Comparison of ENCODE assay signal across 19 cellular contexts in genomic region chr9:121349009-121349408, GRCh38. TPM values are rescaled to one million over a fixed set of nuclear protein-coding genes. Genes with fewer than 3 reads are reported as not detected.
DNase-seq lines count a peak whose midpoint lies in the region; ATAC-seq, FAIRE-seq and TF ChIP-seq lines count a peak whose summit lies in the region.
"Had no signal": no experiment of that assay in that cellular context is flagged by ENCODE, and none has a peak within 500 bp of the region (broad histone marks: within the 10 kb centered on the region; RNA-seq: fewer than 3 reads in every experiment).

No MANE protein-coding gene starts in this region.

- H3K36me3 ChIP-seq in heart left ventricle, result peaks cover 4 to 96% (median 89%) of the 10 kb centered on the region in 9 donors
- H3K36me3 ChIP-seq in right atrium auricular region, result peaks cover 84% of the 10 kb centered on the region
- H3K36me3 ChIP-seq in astrocyte (ENCODE audit: insufficient read depth, low read length), result peaks cover 3% of the 10 kb centered on the region
- H3K36me3 ChIP-seq in stomach smooth muscle (ENCODE audit: control insufficient read depth in 2 of 2, insufficient read depth in 2 of 2, low read length in 2 of 2), result peaks cover 39 to 68% of the 10 kb centered on the region in 2 donors
- H3K36me3 ChIP-seq in testis (ENCODE audit: low read depth, missing control alignments), result no peaks in the 10 kb centered on the region
- no peaks in the 10 kb centered on the region for H3K36me3 ChIP-seq in body of pancreas (replicated peaks in 1 of 2; ENCODE audit: insufficient read depth in 1 of 2, low read depth in 2 of 2)
- H3K36me3 ChIP-seq: BLaER1 had no signal

- H3K27ac ChIP-seq in heart left ventricle (peak overlapping the region in 8 of 12 donors; percentile 4 to 97 (median 90)), right atrium auricular region (peak overlapping the region in 1 of 2 donors; percentile 95), astrocyte (ENCODE audit: low read depth, low read length) (no peak overlapping the region), stomach smooth muscle (ENCODE audit: low read length) (peak overlapping the region; percentile 46), testis (no peak overlapping the region), body of pancreas (no peak overlapping the region)
- H3K27ac ChIP-seq: BLaER1, hepatocyte had no signal

- peaks cover 14% of the 10 kb centered on the region for H3K4me1 Mint-ChIP-seq in astrocyte (ENCODE audit: low read depth, unreplicated experiment)
- H3K4me1 Mint-ChIP-seq in T-helper 2 cell treated with Interferon-gamma antibody and Interleukin-4, amounts not matched to agents 5 μg/mL and 100 μg/mL, for 36 hours (ENCODE audit: low read depth), result peaks cover 13% of the 10 kb centered on the region

- no peaks in the 10 kb centered on the region for H3K9me3 Mint-ChIP-seq in astrocyte (ENCODE audit: unreplicated experiment)
- H3K9me3 Mint-ChIP-seq in T-helper 2 cell treated with Interferon-gamma antibody and Interleukin-4, amounts not matched to agents 5 μg/mL and 100 μg/mL, for 36 hours, result no peaks in the 10 kb centered on the region
- H3K9me3 Mint-ChIP-seq: activated naive CD4-positive, alpha-beta T cell treated with anti-CD3 and anti-CD28 coated beads, Interleukin-2, amount 50 U/mL, for 72 hours; dendritic cell treated with granulocyte-macrophage colony-stimulating factor and Interleukin-4, amounts not matched to agents 40 ng/mL and 50 ng/mL, for 4 days; stimulated activated naive CD8-positive, alpha-beta T cell treated with anti-CD3 and anti-CD28 coated beads, Interleukin-15, amount 100 ng/mL, for 72 hours had no signal

- H2AFZ ChIP-seq in astrocyte (ENCODE audit: low read depth, low read length), result no peak overlapping the region
- H2AFZ ChIP-seq: hepatocyte had no signal

- H3K9ac ChIP-seq in astrocyte (ENCODE audit: low read length), result no peak overlapping the region
- no peak overlapping the region for H3K9ac ChIP-seq in stomach smooth muscle (ENCODE audit: low read length in 2 of 2)
- H3K9ac ChIP-seq: BLaER1 had no signal

- 55 to 66% (median 61%) methylated on average over 8 of the region's 8 CpGs for WGBS in heart left ventricle, 4 donors
- 84 to 92% methylated on average over 8 of the region's 8 CpGs for WGBS in testis, 2 donors
- WGBS in body of pancreas, 2 donors, result 64 to 67% methylated on average over 8 of the region's 8 CpGs

- no peaks in the 10 kb centered on the region for H3K27me3 Mint-ChIP-seq in astrocyte (ENCODE audit: low read depth, unreplicated experiment)
- no peaks in the 10 kb centered on the region for H3K27me3 Mint-ChIP-seq in T-helper 2 cell treated with Interferon-gamma antibody and Interleukin-4, amounts not matched to agents 5 μg/mL and 100 μg/mL, for 36 hours (ENCODE audit: low read depth)
- H3K27me3 Mint-ChIP-seq: dendritic cell treated with granulocyte-macrophage colony-stimulating factor and Interleukin-4, amounts not matched to agents 40 ng/mL and 50 ng/mL, for 4 days; stimulated activated naive CD8-positive, alpha-beta T cell treated with anti-CD3 and anti-CD28 coated beads, Interleukin-15, amount 100 ng/mL, for 72 hours had no signal

- H4K20me1 ChIP-seq in astrocyte (ENCODE audit: insufficient read depth, low read length), result no peaks in the 10 kb centered on the region
- H4K20me1 ChIP-seq: BLaER1 had no signal

- H3K9me3 ChIP-seq in heart left ventricle (no peaks in the 10 kb centered on the region), right atrium auricular region (no peaks in the 10 kb centered on the region), astrocyte (ENCODE audit: insufficient read depth, low read depth, low read length) (no peaks in the 10 kb centered on the region), stomach smooth muscle (ENCODE audit: control insufficient read depth in 2 of 2, low read length in 2 of 2) (no peaks in the 10 kb centered on the region), testis (no peaks in the 10 kb centered on the region), body of pancreas (no peaks in the 10 kb centered on the region)
- H3K9me3 ChIP-seq: BLaER1, Caco-2 had no signal

- no peaks in the 10 kb centered on the region for H3K27me3 ChIP-seq in heart left ventricle
- no peaks in the 10 kb centered on the region for H3K27me3 ChIP-seq in right atrium auricular region
- no peaks in the 10 kb centered on the region for H3K27me3 ChIP-seq in astrocyte (ENCODE audit: insufficient read depth, low read length)
- H3K27me3 ChIP-seq in stomach smooth muscle (ENCODE audit: control insufficient read depth in 1 of 2, insufficient read depth in 2 of 2, low read length in 2 of 2), result no peaks in the 10 kb centered on the region
- H3K27me3 ChIP-seq in testis, result no peaks in the 10 kb centered on the region
- no peaks in the 10 kb centered on the region for H3K27me3 ChIP-seq in body of pancreas
- H3K27me3 ChIP-seq: BLaER1, hepatocyte had no signal

- no peak overlapping the region for H3K4me3 Mint-ChIP-seq in astrocyte (ENCODE audit: unreplicated experiment)
- H3K4me3 Mint-ChIP-seq in T-helper 2 cell treated with Interferon-gamma antibody and Interleukin-4, amounts not matched to agents 5 μg/mL and 100 μg/mL, for 36 hours, result no peak overlapping the region
- H3K4me3 Mint-ChIP-seq: dendritic cell treated with granulocyte-macrophage colony-stimulating factor and Interleukin-4, amounts not matched to agents 40 ng/mL and 50 ng/mL, for 4 days; stimulated activated naive CD8-positive, alpha-beta T cell treated with anti-CD3 and anti-CD28 coated beads, Interleukin-15, amount 100 ng/mL, for 72 hours had no signal

- TF ChIP-seq CTCF in heart left ventricle (IDR thresholded peaks at IDR 0.05) (no peak), right atrium auricular region (IDR thresholded peaks at IDR 0.05) (no peak), astrocyte (IDR thresholded peaks at IDR 0.05; ENCODE audit: insufficient read depth, low read depth, low read length) (no peak), testis (IDR thresholded peaks at IDR 0.05) (no peak), body of pancreas (IDR thresholded peaks at IDR 0.05) (no peak)

- ATAC-seq in heart left ventricle (no peak), body of pancreas (no peak)
- ATAC-seq: activated naive CD4-positive, alpha-beta T cell treated with anti-CD3 and anti-CD28 coated beads, Interleukin-2, amount 50 U/mL, for 72 hours; sciatic nerve; stimulated activated naive CD8-positive, alpha-beta T cell treated with anti-CD3 and anti-CD28 coated beads, Interleukin-15, amount 100 ng/mL, for 72 hours had no signal

- no peak overlapping the region for H3K4me2 ChIP-seq in astrocyte (ENCODE audit: low read length)
- H3K4me2 ChIP-seq: BLaER1, hepatocyte had no signal

- intact Hi-C loops in heart left ventricle (cut with DNase I) (loop anchor here in 1 of 10 donors (2.0 kb wide), 1 partner anchor 20 kb away; no protein-coding TSS in a partner anchor), testis (cut with DNase I; ENCODE audit: low total_unique reads) (no loop called here), body of pancreas (cut with DNase I) (no loop called here)

- FAIRE-seq in astrocyte (lab: Jason Lieb, UNC), result no peak

- DNase-seq in heart left ventricle (no peak), right atrium auricular region (ENCODE audit: low spot score) (no peak), astrocyte (ENCODE audit: low read depth) (peak; percentile 36), myocyte (ENCODE audit: low read depth) (peak; percentile 71), testis (no peak), body of pancreas (no peak)
- no peak for DNase-seq in T-helper 2 cell treated with Interferon-gamma antibody and Interleukin-4, amounts not matched to agents 5 μg/mL and 100 μg/mL, for 36 hours (ENCODE audit: low spot score)
- DNase-seq: Caco-2; NCI-H1436; NCI-H524 treated with DMSO at 0.1 percent for 48 hours; stimulated activated CD4-positive, alpha-beta T cell treated with anti-CD3 and anti-CD28 coated beads, Interleukin-2, amount 100 ng/mL, for 24 hours; stimulated activated naive CD8-positive, alpha-beta T cell treated with anti-CD3 and anti-CD28 coated beads, Interleukin-15, amount 100 ng/mL, for 72 hours; SW 1271 had no signal

- no peaks in the 10 kb centered on the region for H3K79me2 ChIP-seq in astrocyte (ENCODE audit: insufficient read depth, low read length)

- H3K4me3 ChIP-seq in heart left ventricle (no peak overlapping the region), right atrium auricular region (no peak overlapping the region), astrocyte (ENCODE audit: insufficient read depth, low read depth, low read length) (no peak overlapping the region), stomach smooth muscle (ENCODE audit: low read length in 2 of 2) (no peak overlapping the region), testis (no peak overlapping the region), body of pancreas (no peak overlapping the region)
- H3K4me3 ChIP-seq: BLaER1, hepatocyte had no signal

- TF ChIP-seq POLR2A in heart left ventricle (IDR thresholded peaks at IDR 0.05) (no peak), testis (IDR thresholded peaks at IDR 0.05) (no peak), body of pancreas (IDR thresholded peaks at IDR 0.05) (no peak)

- no peak overlapping the region for H3K27ac Mint-ChIP-seq in astrocyte (ENCODE audit: unreplicated experiment)
- H3K27ac Mint-ChIP-seq in T-helper 2 cell treated with Interferon-gamma antibody and Interleukin-4, amounts not matched to agents 5 μg/mL and 100 μg/mL, for 36 hours, result no peak overlapping the region
- H3K27ac Mint-ChIP-seq: activated naive CD4-positive, alpha-beta T cell treated with anti-CD3 and anti-CD28 coated beads, Interleukin-2, amount 50 U/mL, for 72 hours; dendritic cell treated with granulocyte-macrophage colony-stimulating factor and Interleukin-4, amounts not matched to agents 40 ng/mL and 50 ng/mL, for 4 days; stimulated activated naive CD8-positive, alpha-beta T cell treated with anti-CD3 and anti-CD28 coated beads, Interleukin-15, amount 100 ng/mL, for 72 hours had no signal

- H3K36me3 Mint-ChIP-seq in astrocyte (ENCODE audit: low read depth, unreplicated experiment), result peaks cover 2% of the 10 kb centered on the region
- H3K36me3 Mint-ChIP-seq in T-helper 2 cell treated with Interferon-gamma antibody and Interleukin-4, amounts not matched to agents 5 μg/mL and 100 μg/mL, for 36 hours (ENCODE audit: low read depth), result peaks cover 15% of the 10 kb centered on the region

- peaks cover 21 to 95% (median 64%) of the 10 kb centered on the region in 12 donors for H3K4me1 ChIP-seq in heart left ventricle
- H3K4me1 ChIP-seq in right atrium auricular region, result peaks cover 3 to 68% of the 10 kb centered on the region in 2 donors
- H3K4me1 ChIP-seq in astrocyte (ENCODE audit: insufficient read depth, low read length), result peaks cover 18% of the 10 kb centered on the region
- peaks cover 58% of the 10 kb centered on the region for H3K4me1 ChIP-seq in stomach smooth muscle (ENCODE audit: control insufficient read depth, insufficient read depth, low read length)
- H3K4me1 ChIP-seq in testis, result peaks cover 30% of the 10 kb centered on the region
- peaks cover 29% of the 10 kb centered on the region for H3K4me1 ChIP-seq in body of pancreas
- H3K4me1 ChIP-seq: BLaER1, Caco-2 had no signal

RNA-seq across cellular contexts. Expression of gene STOM, which starts 21.0 kb away (rescaled TPM):
- total RNA-seq in heart left ventricle (100 to 1,000 TPM; 125 to 239 (median 154) TPM), right atrium auricular region (100 to 1,000 TPM; 152 to 173 TPM), astrocyte (8.7 and 10.3 TPM in 2 replicates), myocyte (30.3 and 31.3 TPM in 2 replicates), testis (10 to 100 TPM; 49.7 to 53.6 TPM), body of pancreas (10 to 100 TPM; 59.9 to 70.5 TPM)
- polyA plus RNA-seq in heart left ventricle (100 to 1,000 TPM; 129 to 148 TPM), testis (ENCODE audit: insufficient read depth, low read depth, low replicate concordance) (82.3 TPM)
- polyA plus RNA-seq in myocyte (2012), result 28.6 TPM

Comparison
In these comparisons a context has a peak if more than half of its experiments do, and no peak if none do; other contexts are left out.
1. DNase-seq: peak in astrocyte (single experiment) and myocyte (single experiment); none in heart left ventricle (0 of 5), right atrium auricular region (single experiment), testis (single experiment), body of pancreas (0 of 4) and T-helper 2 cell treated with Interferon-gamma antibody and Interleukin-4, amounts not matched to agents 5 μg/mL and 100 μg/mL, for 36 hours (single experiment).
2. H3K27ac ChIP-seq: peak in heart left ventricle (8 of 12) and stomach smooth muscle (single experiment); none in astrocyte (single experiment), testis (0 of 2) and body of pancreas (0 of 4).